12 cellular contexts compared by ENCODE assay signal in genomic region chr7:136857573-136857972, GRCh38. TPM values are rescaled to one million over a fixed set of nuclear protein-coding genes. Genes with fewer than 3 reads are reported as not detected.
DNase-seq lines count a peak whose midpoint lies in the region; ATAC-seq and TF ChIP-seq lines count a peak whose summit lies in the region.
"Had no signal": no experiment of that assay in that cellular context is flagged by ENCODE, and none has a peak within 500 bp of the region (broad histone marks: within the 10 kb centered on the region; RNA-seq: fewer than 3 reads in every experiment).

No MANE protein-coding gene starts in this region.

- H3K27me3 ChIP-seq in adipocyte (replicated peaks; ENCODE audit: control insufficient read depth, insufficient read depth, low read length) (peaks cover 7% of the 10 kb centered on the region), foreskin keratinocyte (no peaks in the 10 kb centered on the region)
- H3K27me3 ChIP-seq: right atrium auricular region had no signal

- no peak overlapping the region for H3K27ac ChIP-seq in foreskin keratinocyte
- H3K27ac ChIP-seq: right atrium auricular region had no signal

- TF ChIP-seq CTCF in foreskin keratinocyte (conservative IDR thresholded peaks at IDR 0.05) = no peak

- H3K4me3 ChIP-seq in adipocyte (ENCODE audit: low read length) = no peak overlapping the region
- H3K4me3 ChIP-seq: right atrium auricular region had no signal

- no peak overlapping the region for H3K9ac ChIP-seq in adipocyte (ENCODE audit: low read length)

- no peaks in the 10 kb centered on the region for H3K36me3 ChIP-seq in adipocyte (ENCODE audit: control insufficient read depth, insufficient read depth, low read length, severe bottlenecking)
- H3K36me3 ChIP-seq: right atrium auricular region had no signal

- ATAC-seq in GM21619 (IDR thresholded peaks at IDR 0.05; ENCODE audit: unreplicated experiment) = no peak
- ATAC-seq in foreskin keratinocyte = no peak

- H3K4me1 ChIP-seq in adipocyte (ENCODE audit: control insufficient read depth, insufficient read depth, low read length) (no peaks in the 10 kb centered on the region), foreskin keratinocyte (no peaks in the 10 kb centered on the region)
- H3K4me1 ChIP-seq: right atrium auricular region had no signal

- DNase-seq in EL = peak; percentile 34
- peak; percentile 56 for DNase-seq in M059J (ENCODE audit: low read depth)
- peak; percentile 61 for DNase-seq in adipocyte (ENCODE audit: low read depth)
- DNase-seq in kidney glomerular epithelial cell (lab: John Stamatoyannopoulos, UW) = peak; percentile 8
- no peak for DNase-seq in activated CD4-positive, CD25-positive, alpha-beta regulatory T cell (lab: John Stamatoyannopoulos, UW)
- no peak for DNase-seq in activated CD4-positive, CD25-positive, alpha-beta regulatory T cell treated with anti-CD3 and anti-CD28 coated beads, Interleukin-2, amount 50 U/mL, for 72 hours
- no peak for DNase-seq in foreskin keratinocyte
- DNase-seq: amniotic stem cell, H7, substantia nigra had no signal

- H3K9me3 ChIP-seq in adipocyte (ENCODE audit: control insufficient read depth, low read length) = no peaks in the 10 kb centered on the region
- H3K9me3 ChIP-seq: right atrium auricular region had no signal

RNA-seq across cellular contexts. Expression of gene CHRM2, which starts 10.9 kb away (rescaled TPM):
- total RNA-seq in M059J (2014; rRNA removed; shearing (Covaris generic)) = 1.1 and 2.8 TPM in 2 replicates
- total RNA-seq in foreskin keratinocyte = not detected in 2 replicates
- not detected in 2 replicates for polyA plus RNA-seq in foreskin keratinocyte
- total RNA-seq: H7 had no signal

Comparison
In these comparisons a context has a peak if more than half of its experiments do, and no peak if none do; other contexts are left out.
1. DNase-seq: peak in EL (single experiment), M059J (single experiment), adipocyte (single experiment) and kidney glomerular epithelial cell (single experiment); none in activated CD4-positive, CD25-positive, alpha-beta regulatory T cell (0 of 4), activated CD4-positive, CD25-positive, alpha-beta regulatory T cell treated with anti-CD3 and anti-CD28 coated beads, Interleukin-2, amount 50 U/mL, for 72 hours (single experiment) and foreskin keratinocyte (0 of 2).